ENCODE assay signal across 15 cellular contexts in genomic region chr6:107729098-107729497, GRCh38.
DNase-seq lines count a peak whose midpoint lies in the region; ATAC-seq and TF ChIP-seq lines count a peak whose summit lies in the region.
"Had no signal": no experiment of that assay in that cellular context is flagged by ENCODE, and none has a peak within 500 bp of the region (broad histone marks: within the 10 kb centered on the region; RNA-seq: fewer than 3 reads in every experiment).

No MANE protein-coding gene starts in this region.

- peak overlapping the region; percentile 92 for H3K4me3 Mint-ChIP-seq in natural killer cell treated with Interleukin-12 subunit alpha and Interleukin-12 subunit beta and Interleukin-15 and Interleukin-18, amount 100 ng/mL, for 72 hours
- H3K4me3 Mint-ChIP-seq in natural killer cell (no peak overlapping the region), endothelial cell (ENCODE audit: unreplicated experiment) (no peak overlapping the region)

- no peak overlapping the region for H3K27ac Mint-ChIP-seq in natural killer cell treated with Interleukin-12 subunit alpha and Interleukin-12 subunit beta and Interleukin-15 and Interleukin-18, amount 100 ng/mL, for 72 hours
- H3K27ac Mint-ChIP-seq in natural killer cell, result no peak overlapping the region
- H3K27ac Mint-ChIP-seq in endothelial cell (ENCODE audit: unreplicated experiment), result no peak overlapping the region

- ATAC-seq in natural killer cell treated with Interleukin-12 subunit alpha and Interleukin-12 subunit beta and Interleukin-15 and Interleukin-18, amount 100 ng/mL, for 72 hours, result no peak
- ATAC-seq in natural killer cell (no peak), GM18517 (IDR thresholded peaks at IDR 0.05; ENCODE audit: unreplicated experiment) (no peak), HG02840 (IDR thresholded peaks at IDR 0.05; ENCODE audit: low FRiP score, unreplicated experiment) (no peak)
- ATAC-seq: heart left ventricle had no signal

- no peak for DNase-seq in natural killer cell treated with Interleukin-12 subunit alpha and Interleukin-12 subunit beta and Interleukin-15 and Interleukin-18, amount 100 ng/mL, for 72 hours (ENCODE audit: low spot score)
- DNase-seq in natural killer cell (no peak), SK-MEL-5 (ENCODE audit: low read depth, low spot score) (peak; percentile 20), endothelial cell (ENCODE audit: low spot score) (peak; percentile 20), NCI-H1417 (lab: John Stamatoyannopoulos, UW) (no peak), ecto neural progenitor cell (ENCODE audit: low spot score) (no peak)
- DNase-seq: activated CD8-positive, alpha-beta memory T cell treated with anti-CD3 and anti-CD28 coated beads, Interleukin-2, amount 50 U/mL, for 48 hours; GM23248; heart left ventricle; left colon; NCI-H2081 treated with DMSO at 0.1 percent for 48 hours; NK-92 treated with Interleukin-12 subunit alpha and Interleukin-12 subunit beta, amount 100 ng/mL, for 24 hours; stimulated activated CD4-positive, alpha-beta T cell treated with anti-CD3 and anti-CD28 coated beads, Interleukin-2, amount 100 ng/mL, for 24 hours had no signal

- in situ Hi-C loops in SK-MEL-5 (cut with HindIII; ENCODE audit: low pct_unique_long_range_greater_than_20kb, low sequenced_read_pairs), result no loop called here

- H3K4me1 Mint-ChIP-seq in natural killer cell treated with Interleukin-12 subunit alpha and Interleukin-12 subunit beta and Interleukin-15 and Interleukin-18, amount 100 ng/mL, for 72 hours (ENCODE audit: low read depth in 2 of 2), result peaks cover 32 to 60% of the 10 kb centered on the region in 2 donors
- H3K4me1 Mint-ChIP-seq in natural killer cell, result peaks cover 30 to 48% of the 10 kb centered on the region in 2 donors
- no peaks in the 10 kb centered on the region for H3K4me1 Mint-ChIP-seq in endothelial cell (ENCODE audit: unreplicated experiment)

- no peaks in the 10 kb centered on the region for H3K27me3 Mint-ChIP-seq in natural killer cell treated with Interleukin-12 subunit alpha and Interleukin-12 subunit beta and Interleukin-15 and Interleukin-18, amount 100 ng/mL, for 72 hours
- H3K27me3 Mint-ChIP-seq in natural killer cell (ENCODE audit: low read depth in 2 of 2), result no peaks in the 10 kb centered on the region
- H3K27me3 Mint-ChIP-seq in endothelial cell (ENCODE audit: unreplicated experiment), result no peaks in the 10 kb centered on the region

- no peaks in the 10 kb centered on the region for H3K9me3 Mint-ChIP-seq in natural killer cell treated with Interleukin-12 subunit alpha and Interleukin-12 subunit beta and Interleukin-15 and Interleukin-18, amount 100 ng/mL, for 72 hours
- H3K9me3 Mint-ChIP-seq in natural killer cell, result no peaks in the 10 kb centered on the region
- H3K9me3 Mint-ChIP-seq in endothelial cell (ENCODE audit: unreplicated experiment), result no peaks in the 10 kb centered on the region

- no peaks in the 10 kb centered on the region for H3K36me3 Mint-ChIP-seq in natural killer cell treated with Interleukin-12 subunit alpha and Interleukin-12 subunit beta and Interleukin-15 and Interleukin-18, amount 100 ng/mL, for 72 hours
- no peaks in the 10 kb centered on the region for H3K36me3 Mint-ChIP-seq in natural killer cell
- H3K36me3 Mint-ChIP-seq in endothelial cell (ENCODE audit: low read depth, unreplicated experiment), result no peaks in the 10 kb centered on the region

- TF ChIP-seq CTCF in natural killer cell (IDR thresholded peaks at IDR 0.05), result no peak
- no peak for TF ChIP-seq CTCF in endothelial cell (IDR thresholded peaks at IDR 0.05; ENCODE audit: unreplicated experiment)

- intact Hi-C loops in natural killer cell (cut with micrococcal nuclease), result no loop called here

Comparison
In these comparisons a context has a peak if more than half of its experiments do, and no peak if none do; other contexts are left out.
1. DNase-seq: peak in SK-MEL-5 (single experiment) and endothelial cell (single experiment); none in natural killer cell treated with Interleukin-12 subunit alpha and Interleukin-12 subunit beta and Interleukin-15 and Interleukin-18, amount 100 ng/mL, for 72 hours (single experiment), natural killer cell (single experiment), NCI-H1417 (0 of 3) and ecto neural progenitor cell (single experiment).